In genomic region chr18:75211721-75212625, GRCh38 we compare ENCODE assay signal across 8 cellular contexts. TPM values are rescaled to one million over a fixed set of nuclear protein-coding genes. Genes with fewer than 3 reads are reported as not detected.
DNase-seq lines count a peak whose midpoint lies in the region; ATAC-seq, FAIRE-seq and TF ChIP-seq lines count a peak whose summit lies in the region.

No MANE protein-coding gene starts in this region.

- no peak for TF ChIP-seq CTCF in liver (IDR thresholded peaks at IDR 0.05; ENCODE audit: low read depth, low read length, missing input control)

- DNase-seq in AG20443 (ENCODE audit: low spot score) = peak; percentile 37
- no peak for DNase-seq in GM19239 (ENCODE audit: insufficient read length, low spot score)
- peak; percentile 40 for DNase-seq in SK-N-DZ (ENCODE audit: low spot score)
- peak; percentile 36 for DNase-seq in cerebellar cortex (ENCODE audit: low spot score)
- peak; percentile 28 to 31 for DNase-seq in stimulated activated naive CD8-positive, alpha-beta T cell treated with anti-CD3 and anti-CD28 coated beads, Interleukin-15, amount 100 ng/mL, for 72 hours
- DNase-seq in T1000 (lab: John Stamatoyannopoulos, UW) = no peak

- H3K4me1 ChIP-seq in liver (ENCODE audit: control insufficient read depth in 4 of 4, insufficient read depth in 4 of 4, low read length in 3 of 4) = peaks cover 9 to 61% (median 48%) of the 10 kb centered on the region in 4 donors

- ATAC-seq in stimulated activated naive CD8-positive, alpha-beta T cell treated with anti-CD3 and anti-CD28 coated beads, Interleukin-15, amount 100 ng/mL, for 72 hours = no peak
- ATAC-seq in GM18909 (IDR thresholded peaks at IDR 0.05; ENCODE audit: poor library complexity, unreplicated experiment) = no peak

- H3K9me3 ChIP-seq in liver (ENCODE audit: control insufficient read depth in 4 of 4, low read length in 3 of 4) = no peaks in the 10 kb centered on the region

- FAIRE-seq in GM19239 (lab: Jason Lieb, UNC) = peak; percentile 26

- no peaks in the 10 kb centered on the region for H3K36me3 ChIP-seq in liver (ENCODE audit: control insufficient read depth in 4 of 4, insufficient read depth in 3 of 4, low read depth in 1 of 4, low read length in 3 of 4)

- peak overlapping the region in 1 of 2 donors; percentile 92 for H3K27ac Mint-ChIP-seq in stimulated activated naive CD8-positive, alpha-beta T cell treated with anti-CD3 and anti-CD28 coated beads, Interleukin-15, amount 100 ng/mL, for 72 hours

- peak overlapping the region in 1 of 2 donors; percentile 64 for H3K9ac ChIP-seq in liver (ENCODE audit: low read depth in 1 of 2, low read length in 2 of 2)

- peak overlapping the region; percentile 58 to 91 (median 59) for H3K4me3 ChIP-seq in liver (ENCODE audit: low read depth in 1 of 3, low read length in 3 of 3)

- no peak for TF ChIP-seq RAD21 in liver (IDR thresholded peaks at IDR 0.05)

- no peaks in the 10 kb centered on the region for H3K9me3 Mint-ChIP-seq in stimulated activated naive CD8-positive, alpha-beta T cell treated with anti-CD3 and anti-CD28 coated beads, Interleukin-15, amount 100 ng/mL, for 72 hours

- WGBS in liver = under 1% methylated on average over 82 of the region's 82 CpGs

- H3K27me3 Mint-ChIP-seq in stimulated activated naive CD8-positive, alpha-beta T cell treated with anti-CD3 and anti-CD28 coated beads, Interleukin-15, amount 100 ng/mL, for 72 hours = peaks cover 9% of the 10 kb centered on the region

- H3K4me1 Mint-ChIP-seq in stimulated activated naive CD8-positive, alpha-beta T cell treated with anti-CD3 and anti-CD28 coated beads, Interleukin-15, amount 100 ng/mL, for 72 hours = peaks cover 66% of the 10 kb centered on the region

- peak overlapping the region; percentile 65 to 81 for H3K4me3 Mint-ChIP-seq in stimulated activated naive CD8-positive, alpha-beta T cell treated with anti-CD3 and anti-CD28 coated beads, Interleukin-15, amount 100 ng/mL, for 72 hours

- peak overlapping the region; percentile 78 to 85 for H3K27ac ChIP-seq in liver (ENCODE audit: low read depth in 1 of 2, low read length in 2 of 2)

- H3K27me3 ChIP-seq in liver (ENCODE audit: control insufficient read depth in 4 of 4, insufficient read depth in 4 of 4, low read length in 3 of 4) = no peaks in the 10 kb centered on the region

TF ChIP-seq in liver, 16 proteins besides CTCF, POLR2A, EP300 and RAD21:
- TF ChIP-seq FOXA1 (IDR thresholded peaks at IDR 0.05) (no peak), REST (IDR thresholded peaks at IDR 0.05) (no peak), EGR1 (IDR thresholded peaks at IDR 0.05; ENCODE audit: low read depth in 2 of 2) (no peak), SP1 (IDR thresholded peaks at IDR 0.05) (no peak), JUND (IDR thresholded peaks at IDR 0.05) (no peak), TAF1 (conservative IDR thresholded peaks at IDR 0.05) (no peak), GABPA (IDR thresholded peaks at IDR 0.05 in 1 of 2, conservative IDR thresholded peaks at IDR 0.05 in 1 of 2) (no peak)
TF ChIP-seq in liver: peak in this region for 0.

RNA-seq across cellular contexts. Expression of gene TSHZ1, which starts 1.4 kb away (rescaled TPM):
- 6.2 and 6.4 TPM in 2 replicates for polyA plus RNA-seq in SK-N-DZ (2014; cell fraction: cytosol; rRNA removed)
- polyA plus RNA-seq in SK-N-DZ (2014; cell fraction: nucleus; rRNA removed) = 4.3 and 4.4 TPM in 2 replicates
- total RNA-seq in liver = 1 to 10 TPM; 4.2 to 6.6 TPM
- 1 to 10 TPM; 5.6 TPM for polyA plus RNA-seq in liver

RNA-seq across cellular contexts. Expression of gene PTGR3, which starts 3.0 kb away (rescaled TPM):
- 10.7 and 11.7 TPM in 2 replicates for polyA plus RNA-seq in SK-N-DZ (2014; cell fraction: cytosol; rRNA removed)
- polyA plus RNA-seq in SK-N-DZ (2014; cell fraction: nucleus; rRNA removed) = 20.6 and 21.6 TPM in 2 replicates
- 10 to 100 TPM in 1 of 2 donors, 1 to 10 TPM in 1; 6.8 to 14.2 TPM for total RNA-seq in liver
- 10 to 100 TPM in 1 of 2 donors, 1 to 10 TPM in 1; 8.5 to 18.7 TPM for polyA plus RNA-seq in liver

Comparison
In these comparisons a context has a peak if more than half of its experiments do, and no peak if none do; other contexts are left out.
1. DNase-seq: peak in AG20443 (single experiment), SK-N-DZ (single experiment), cerebellar cortex (single experiment) and stimulated activated naive CD8-positive, alpha-beta T cell treated with anti-CD3 and anti-CD28 coated beads, Interleukin-15, amount 100 ng/mL, for 72 hours (2 of 2); none in GM19239 (single experiment) and T1000 (single experiment).